25 cellular contexts compared by ENCODE assay signal in genomic region chr11:123783536-123783935, GRCh38. TPM values are rescaled to one million over a fixed set of nuclear protein-coding genes. Genes with fewer than 3 reads are reported as not detected.
A peak's percentile ranks its signal among the peaks of the same experiment; 100 is the strongest.
DNase-seq lines count a peak whose midpoint lies in the region; ATAC-seq and TF ChIP-seq lines count a peak whose summit lies in the region.
"Had no signal": no experiment of that assay in that cellular context is flagged by ENCODE, and none has a peak within 500 bp of the region (broad histone marks: within the 10 kb centered on the region; RNA-seq: fewer than 3 reads in every experiment).

No MANE protein-coding gene starts in this region.

- 65 to 72% methylated on average over 1 of the region's 1 CpG for WGBS in heart right ventricle, 2 donors

- peaks cover 9% of the 10 kb centered on the region for H3K9me3 Mint-ChIP-seq in activated CD4-positive, alpha-beta T cell treated with anti-CD3 and anti-CD28 coated beads, Interleukin-2, amount 10 ng/mL, durations not matched to agents 24 days and 14 days
- H3K9me3 Mint-ChIP-seq in neural progenitor cell, result peaks cover 4% of the 10 kb centered on the region

- intact Hi-C loops in activated CD4-positive, alpha-beta T cell treated with anti-CD3 and anti-CD28 coated beads, Interleukin-2, amount 10 ng/mL, durations not matched to agents 24 days and 14 days (cut with micrococcal nuclease), result no loop called here
- intact Hi-C loops in left colon (cut with DNase I, micrococcal nuclease) (no loop called here), heart right ventricle (cut with DNase I) (no loop called here)

- H3K27me3 Mint-ChIP-seq in activated CD4-positive, alpha-beta T cell treated with anti-CD3 and anti-CD28 coated beads, Interleukin-2, amount 10 ng/mL, durations not matched to agents 24 days and 14 days, result peaks cover 16% of the 10 kb centered on the region
- H3K27me3 Mint-ChIP-seq in neural progenitor cell (ENCODE audit: insufficient read depth, low read depth), result no peaks in the 10 kb centered on the region

- no peak overlapping the region for H3K4me3 Mint-ChIP-seq in activated CD4-positive, alpha-beta T cell treated with anti-CD3 and anti-CD28 coated beads, Interleukin-2, amount 10 ng/mL, durations not matched to agents 24 days and 14 days
- H3K4me3 Mint-ChIP-seq in neural progenitor cell, result no peak overlapping the region
- H3K4me3 Mint-ChIP-seq: CD14-positive monocyte; CD4-positive, alpha-beta T cell; CD8-positive, alpha-beta memory T cell; GM23338; H9 had no signal

- H3K4me1 ChIP-seq in neural progenitor cell (peaks cover 11% of the 10 kb centered on the region), heart right ventricle (no peaks in the 10 kb centered on the region)
- H3K4me1 ChIP-seq: A549, BE2C had no signal

- H3K36me3 Mint-ChIP-seq in activated CD4-positive, alpha-beta T cell treated with anti-CD3 and anti-CD28 coated beads, Interleukin-2, amount 10 ng/mL, durations not matched to agents 24 days and 14 days (ENCODE audit: low read depth), result no peaks in the 10 kb centered on the region
- H3K36me3 Mint-ChIP-seq in neural progenitor cell, result no peaks in the 10 kb centered on the region
- H3K36me3 Mint-ChIP-seq: CD14-positive monocyte; CD8-positive, alpha-beta memory T cell had no signal

- H3K27me3 ChIP-seq in neural progenitor cell, result no peaks in the 10 kb centered on the region
- no peaks in the 10 kb centered on the region for H3K27me3 ChIP-seq in heart right ventricle
- H3K27me3 ChIP-seq: BE2C; BLaER1 treated with 17β-estradiol and CSF1 and Interleukin-3, amounts not matched to agents 10 nM and 100 nM had no signal

- no peak overlapping the region for H3K27ac Mint-ChIP-seq in activated CD4-positive, alpha-beta T cell treated with anti-CD3 and anti-CD28 coated beads, Interleukin-2, amount 10 ng/mL, durations not matched to agents 24 days and 14 days
- H3K27ac Mint-ChIP-seq in neural progenitor cell, result no peak overlapping the region
- H3K27ac Mint-ChIP-seq: CD14-positive monocyte; CD4-positive, alpha-beta T cell; CD8-positive, alpha-beta memory T cell; GM23338 had no signal

- no peak for TF ChIP-seq CTCF in neural progenitor cell (IDR thresholded peaks at IDR 0.05)
- no peak for TF ChIP-seq CTCF in heart right ventricle (IDR thresholded peaks at IDR 0.05)

- H3K36me3 ChIP-seq in neural progenitor cell, result no peaks in the 10 kb centered on the region
- H3K36me3 ChIP-seq in heart right ventricle, result no peaks in the 10 kb centered on the region
- H3K36me3 ChIP-seq: BE2C; BLaER1 treated with 17β-estradiol and CSF1 and Interleukin-3, amounts not matched to agents 10 nM and 100 nM had no signal

- peak; percentile 4 for DNase-seq in activated CD4-positive, alpha-beta T cell treated with anti-CD3 and anti-CD28 coated beads, Interleukin-2, amount 10 ng/mL, durations not matched to agents 24 days and 14 days
- no peak for DNase-seq in activated CD4-positive, alpha-beta T cell treated with anti-CD3 and anti-CD28 coated beads for 48 hours
- DNase-seq in left colon, result no peak
- DNase-seq in neural progenitor cell (ENCODE audit: low spot score), result no peak
- DNase-seq in heart right ventricle, result no peak
- no peak for DNase-seq in midbrain (lab: John Stamatoyannopoulos, UW)
- DNase-seq: 8988T; ACHN; AML-193; BE2C; Calu3; CD4-positive, alpha-beta T cell; CD8-positive, alpha-beta memory T cell; DMS53; DMS79 treated with DMSO at 0.1 percent for 48 hours; GF-D8; H9 had no signal

- H4K20me1 ChIP-seq in neural progenitor cell (ENCODE audit: low read depth), result no peaks in the 10 kb centered on the region
- H4K20me1 ChIP-seq: BLaER1 treated with 17β-estradiol and CSF1 and Interleukin-3, amounts not matched to agents 10 nM and 100 nM had no signal

- H3K4me1 Mint-ChIP-seq in activated CD4-positive, alpha-beta T cell treated with anti-CD3 and anti-CD28 coated beads, Interleukin-2, amount 10 ng/mL, durations not matched to agents 24 days and 14 days, result no peaks in the 10 kb centered on the region
- no peaks in the 10 kb centered on the region for H3K4me1 Mint-ChIP-seq in neural progenitor cell
- H3K4me1 Mint-ChIP-seq: CD14-positive monocyte; CD8-positive, alpha-beta memory T cell had no signal

- H3F3A ChIP-seq in neural progenitor cell (ENCODE audit: low read depth), result no peaks in the 10 kb centered on the region

- H2AFZ ChIP-seq in neural progenitor cell (replicated peaks), result peak overlapping the region; percentile 61

- H3K79me2 ChIP-seq in neural progenitor cell (ENCODE audit: low read depth), result no peaks in the 10 kb centered on the region

- H3K9ac ChIP-seq in neural progenitor cell, result no peak overlapping the region
- H3K9ac ChIP-seq: BLaER1 treated with 17β-estradiol and CSF1 and Interleukin-3, amounts not matched to agents 10 nM and 100 nM had no signal

- no peak overlapping the region for H3K4me2 ChIP-seq in neural progenitor cell
- H3K4me2 ChIP-seq: A549; BLaER1 treated with 17β-estradiol and CSF1 and Interleukin-3, amounts not matched to agents 10 nM and 100 nM; GM23338 had no signal

- no peak overlapping the region for H3K27ac ChIP-seq in neural progenitor cell
- H3K27ac ChIP-seq in heart right ventricle, result no peak overlapping the region
- H3K27ac ChIP-seq: A549; BLaER1 treated with 17β-estradiol and CSF1 and Interleukin-3, amounts not matched to agents 10 nM and 100 nM had no signal

- ATAC-seq in left colon (peak; percentile 87), heart right ventricle (no peak)
- ATAC-seq: A549, GM23338, HCT116 had no signal

- H3K4me3 ChIP-seq in neural progenitor cell (no peak overlapping the region), heart right ventricle (no peak overlapping the region)
- H3K4me3 ChIP-seq: A549; BLaER1 treated with 17β-estradiol and CSF1 and Interleukin-3, amounts not matched to agents 10 nM and 100 nM; GM23338 had no signal

- H3K9me3 ChIP-seq in neural progenitor cell (ENCODE audit: low read depth) (peaks cover 5% of the 10 kb centered on the region), heart right ventricle (no peaks in the 10 kb centered on the region)
- H3K9me3 ChIP-seq: A549, BE2C had no signal

RNA-seq across cellular contexts. Expression of gene OR6M1, which starts 22.6 kb away (rescaled TPM):
- total RNA-seq in activated CD4-positive, alpha-beta T cell treated with anti-CD3 and anti-CD28 coated beads, Interleukin-2, amount 10 ng/mL, durations not matched to agents 24 days and 14 days, result not detected in 2 replicates
- total RNA-seq in left colon (not detected), neural progenitor cell (ENCODE audit: low replicate concordance) (not detected in 2 replicates), heart right ventricle (not detected)
- not detected for polyA plus RNA-seq in heart right ventricle
- total RNA-seq: Calu3; CD4-positive, alpha-beta T cell; CD8-positive, alpha-beta memory T cell; Daoy; G401; GM23338; H4; H9 had no signal
- polyA plus RNA-seq: A549; CD14-positive monocyte; CD8-positive, alpha-beta memory T cell; GM23338 had no signal

RNA-seq across cellular contexts. Expression of gene OR6X1, which starts 29.2 kb away (rescaled TPM):
- total RNA-seq in activated CD4-positive, alpha-beta T cell treated with anti-CD3 and anti-CD28 coated beads, Interleukin-2, amount 10 ng/mL, durations not matched to agents 24 days and 14 days, result not detected in 2 replicates
- not detected for total RNA-seq in left colon
- total RNA-seq in neural progenitor cell (ENCODE audit: low replicate concordance), result not detected in 2 replicates
- not detected for total RNA-seq in heart right ventricle
- not detected for polyA plus RNA-seq in heart right ventricle
- total RNA-seq: Calu3; CD4-positive, alpha-beta T cell; CD8-positive, alpha-beta memory T cell; Daoy; G401; GM23338; H4; H9 had no signal
- polyA plus RNA-seq: A549; CD14-positive monocyte; CD8-positive, alpha-beta memory T cell; GM23338 had no signal

RNA-seq across cellular contexts. Expression of gene ZNF202, which starts 42.1 kb away (rescaled TPM):
- total RNA-seq in activated CD4-positive, alpha-beta T cell treated with anti-CD3 and anti-CD28 coated beads, Interleukin-2, amount 10 ng/mL, durations not matched to agents 24 days and 14 days, result 22.6 and 22.9 TPM in 2 replicates
- total RNA-seq in left colon (1 to 10 TPM; 7.5 to 7.7 TPM), neural progenitor cell (ENCODE audit: low replicate concordance) (15.5 and 16.4 TPM in 2 replicates), heart right ventricle (1 to 10 TPM; 3.8 to 6.0 (median 4.2) TPM)
- 1 to 10 TPM; 4.1 to 4.5 TPM for polyA plus RNA-seq in heart right ventricle
